Comparison of ENCODE assay signal across 9 cellular contexts in genomic region chr16:16007743-16008111, GRCh38. TPM values are rescaled to one million over a fixed set of nuclear protein-coding genes. Genes with fewer than 3 reads are reported as not detected.
DNase-seq lines count a peak whose midpoint lies in the region; ATAC-seq and TF ChIP-seq lines count a peak whose summit lies in the region.
"Had no signal": no experiment of that assay in that cellular context is flagged by ENCODE, and none has a peak within 500 bp of the region (broad histone marks: within the 10 kb centered on the region; RNA-seq: fewer than 3 reads in every experiment).

No MANE protein-coding gene starts in this region.

- intact Hi-C loops in esophagus muscularis mucosa (cut with DNase I) (no loop called here), uterus (cut with DNase I; ENCODE audit: low total_unique reads) (no loop called here)

- WGBS in esophagus muscularis mucosa, result 71% methylated on average over 11 of the region's 11 CpGs

- no peak for TF ChIP-seq EP300 in esophagus muscularis mucosa (IDR thresholded peaks at IDR 0.05)

- peaks cover 10 to 39% (median 18%) of the 10 kb centered on the region in 4 donors for H3K36me3 ChIP-seq in esophagus muscularis mucosa
- H3K36me3 ChIP-seq in uterus, result no peaks in the 10 kb centered on the region

- no peaks in the 10 kb centered on the region for H3K27me3 ChIP-seq in esophagus muscularis mucosa
- no peaks in the 10 kb centered on the region for H3K27me3 ChIP-seq in uterus

- DNase-seq in esophagus muscularis mucosa (ENCODE audit: extremely low spot score), result no peak
- no peak for DNase-seq in NCI-H2171 treated with DMSO at 0.1 percent for 48 hours (lab: John Stamatoyannopoulos, UW)
- no peak for DNase-seq in uterus
- DNase-seq in DMS53 treated with DMSO at 0.1 percent for 48 hours (lab: John Stamatoyannopoulos, UW; ENCODE audit: unreplicated experiment), result no peak
- DNase-seq in NCI-H2227 (lab: John Stamatoyannopoulos, UW; ENCODE audit: unreplicated experiment), result no peak
- DNase-seq: caudate nucleus had no signal

- no peaks in the 10 kb centered on the region for H3K9me3 ChIP-seq in esophagus muscularis mucosa
- H3K9me3 ChIP-seq in uterus, result no peaks in the 10 kb centered on the region

- no peak for TF ChIP-seq POLR2A in esophagus muscularis mucosa (IDR thresholded peaks at IDR 0.05; ENCODE audit: low read depth)
- no peak for TF ChIP-seq POLR2A in uterus (IDR thresholded peaks at IDR 0.05)

- ATAC-seq in GM19468 (IDR thresholded peaks at IDR 0.05; ENCODE audit: extremely low read depth, unreplicated experiment), result peak; percentile 45
- ATAC-seq in HG03442 (IDR thresholded peaks at IDR 0.05; ENCODE audit: unreplicated experiment), result peak; percentile 67

- H3K27ac ChIP-seq in esophagus muscularis mucosa (replicated peaks in 1 of 4) (peak overlapping the region; percentile 81 to 84 (median 82)), uterus (no peak overlapping the region)

- TF ChIP-seq CTCF in esophagus muscularis mucosa (IDR thresholded peaks at IDR 0.05) (no peak), uterus (IDR thresholded peaks at IDR 0.05) (no peak)

- H3K4me1 ChIP-seq in esophagus muscularis mucosa (peaks cover 6 to 92% (median 68%) of the 10 kb centered on the region in 4 donors), uterus (no peaks in the 10 kb centered on the region)

- H3K4me3 ChIP-seq in GM08714 (ENCODE audit: low read length) (peak overlapping the region; percentile 24; the same call in 1 of the 2 replicates), esophagus muscularis mucosa (no peak overlapping the region), uterus (no peak overlapping the region)

RNA-seq across cellular contexts. Expression of gene ABCC1, which starts 58.3 kb away (rescaled TPM):
- 100 to 1,000 TPM in 2 of 4 donors, 10 to 100 TPM in 2; 61.8 to 141 (median 103) TPM for total RNA-seq in esophagus muscularis mucosa
- total RNA-seq in uterus, result 10 to 100 TPM; 12.1 to 39.2 (median 18.6) TPM

Comparison
In these comparisons a context has a peak if more than half of its experiments do, and no peak if none do; other contexts are left out.
1. H3K27ac ChIP-seq: peak in esophagus muscularis mucosa (4 of 4); none in uterus (0 of 2).